ENCODE assay signal across 1 cellular context in the genomic region with DNA sequence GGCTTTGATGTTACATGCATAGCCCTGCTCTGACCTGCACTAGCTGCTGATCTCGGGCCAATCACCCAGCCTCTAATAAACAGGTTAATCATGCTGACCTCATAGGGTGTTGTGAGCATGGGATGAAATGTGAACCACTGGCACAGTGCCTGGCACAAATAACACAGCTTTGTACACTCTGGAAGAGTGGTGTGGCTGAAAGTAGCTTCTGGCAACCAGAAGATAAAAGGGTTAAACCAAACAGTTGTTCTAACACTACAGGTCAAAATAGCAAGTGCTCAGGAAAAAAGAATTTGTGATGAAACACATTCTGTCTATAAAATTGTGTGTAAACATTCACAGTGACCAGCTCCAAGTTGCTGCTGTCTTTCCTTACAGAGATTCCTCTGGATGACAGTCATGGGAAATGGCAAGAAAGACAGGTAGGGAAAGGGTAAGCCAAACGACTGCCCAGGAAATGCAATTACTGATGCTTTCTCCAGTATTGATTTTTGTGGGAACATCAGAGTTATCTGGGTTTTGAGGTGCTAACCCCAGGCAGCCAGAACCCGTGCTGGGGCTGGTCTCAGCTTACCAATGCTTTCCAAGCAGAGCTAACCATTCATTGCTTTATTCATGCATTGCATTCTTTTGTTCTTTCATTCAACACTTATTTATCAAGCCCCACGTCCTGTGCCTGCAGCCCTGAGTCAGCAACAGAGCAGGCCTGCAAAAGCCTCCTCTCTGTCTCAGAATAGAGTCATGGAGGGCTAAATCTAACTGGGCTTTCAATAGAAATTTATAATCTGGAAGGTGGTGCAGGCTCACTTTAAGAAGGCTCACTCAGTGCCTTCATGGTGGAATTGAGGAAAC.
TF ChIP-seq lines count a peak whose summit lies in the region.

No MANE protein-coding gene starts in this region.

TF ChIP-seq in IMR-90, 13 proteins besides CTCF, POLR2A, EP300 and RAD21:
- no peak for TF ChIP-seq MAZ (IDR thresholded peaks at IDR 0.05; ENCODE audit: borderline replicate concordance, low read depth, low read length)
- peak; percentile 48; the same call in 1 of the 2 replicates for TF ChIP-seq MAFK (IDR thresholded peaks at IDR 0.05; ENCODE audit: low read depth, low read length)
